Comparison of ENCODE assay signal across 10 cellular contexts in the genomic region with DNA sequence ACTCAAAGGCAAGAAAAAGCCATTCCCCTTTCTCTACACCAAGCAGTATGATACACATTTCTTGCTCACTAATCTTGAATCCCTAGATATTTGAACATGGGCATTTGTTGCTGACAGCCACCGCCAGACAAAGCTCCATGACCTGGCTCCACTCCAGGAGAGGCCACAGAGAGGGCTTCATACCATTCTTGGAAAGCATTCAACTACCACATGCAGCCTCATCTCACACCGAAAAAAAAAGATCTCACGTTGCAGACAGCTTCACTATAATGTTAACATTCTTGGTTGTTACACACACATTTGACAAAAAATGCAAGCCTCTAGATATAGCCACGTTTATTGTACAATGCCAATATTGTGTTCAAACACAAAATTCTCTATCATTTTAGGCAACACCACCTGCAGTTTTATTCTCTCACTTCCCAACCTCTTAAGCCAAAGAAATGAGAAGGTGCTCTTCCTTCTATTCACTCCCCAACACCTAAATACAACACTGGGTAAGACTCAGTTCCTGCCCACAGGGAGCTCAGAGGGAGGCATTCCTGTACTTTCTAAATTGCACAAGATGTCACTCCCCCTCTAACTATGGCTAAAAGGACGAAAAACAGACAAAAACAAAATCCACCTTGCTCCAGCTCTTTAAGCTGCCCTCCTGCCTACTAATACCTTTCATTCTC.
DNase-seq lines count a peak whose midpoint lies in the region; ATAC-seq and TF ChIP-seq lines count a peak whose summit lies in the region.
"Had no signal": no experiment of that assay in that cellular context is flagged by ENCODE, and none has a peak within 500 bp of the region (broad histone marks: within the 10 kb centered on the region; RNA-seq: fewer than 3 reads in every experiment).

No MANE protein-coding gene starts in this region.

- in situ Hi-C loops in gastrocnemius medialis (cut with MboI; ENCODE audit: low sequenced_read_pairs in 4 of 4) = no loop called here

- H3K4me1 ChIP-seq in gastrocnemius medialis = peaks cover 15 to 41% of the 10 kb centered on the region in 2 donors

- H3K27me3 ChIP-seq in gastrocnemius medialis = no peaks in the 10 kb centered on the region

- H3K27ac ChIP-seq in SK-N-MC (no peak overlapping the region; the same call in 1 of the 2 replicates), gastrocnemius medialis (no peak overlapping the region), coronary artery (no peak overlapping the region)

- peak; percentile 75 for DNase-seq in LHCN-M2 (ENCODE audit: low read depth)
- no peak for DNase-seq in SK-N-MC (ENCODE audit: low read depth, low spot score)
- peak; percentile 59 for DNase-seq in foreskin melanocyte
- DNase-seq in skeletal muscle cell (ENCODE audit: low read depth) = peak; percentile 66
- no peak for DNase-seq in ureter (ENCODE audit: low spot score)
- no peak for DNase-seq in gastrocnemius medialis
- DNase-seq in coronary artery (ENCODE audit: low spot score) = no peak
- DNase-seq: activated CD4-positive, alpha-beta T cell treated with anti-CD3 and anti-CD28 coated beads, Interleukin-2, amount 10 ng/mL, durations not matched to agents 24 days and 14 days; NCI-H510A; small intestine had no signal

- no peak for TF ChIP-seq POLR2A in gastrocnemius medialis (IDR thresholded peaks at IDR 0.05)

- no peak for TF ChIP-seq CTCF in gastrocnemius medialis (IDR thresholded peaks at IDR 0.05 in 4 of 5, conservative IDR thresholded peaks at IDR 0.05 in 1 of 5)
- TF ChIP-seq CTCF in coronary artery (IDR thresholded peaks at IDR 0.05) = no peak

- H3K4me3 ChIP-seq in SK-N-MC = peak overlapping the region; percentile 49
- H3K4me3 ChIP-seq in skeletal muscle cell (ENCODE audit: low read depth, low read length) = no peak overlapping the region
- no peak overlapping the region for H3K4me3 ChIP-seq in gastrocnemius medialis
- H3K4me3 ChIP-seq in coronary artery = no peak overlapping the region

- intact Hi-C loops in gastrocnemius medialis (cut with DNase I; ENCODE audit: low total_unique reads) = no loop called here

- no peaks in the 10 kb centered on the region for H3K9me3 ChIP-seq in SK-N-MC (ENCODE audit: low read depth, low read length)
- H3K9me3 ChIP-seq in gastrocnemius medialis = no peaks in the 10 kb centered on the region

- no peak overlapping the region for H3K9ac ChIP-seq in SK-N-MC (ENCODE audit: insufficient read length)

- no peak for ATAC-seq in gastrocnemius medialis

- H3K36me3 ChIP-seq in SK-N-MC (ENCODE audit: insufficient read depth, low read length) (no peaks in the 10 kb centered on the region), gastrocnemius medialis (no peaks in the 10 kb centered on the region)

Comparison
In these comparisons a context has a peak if more than half of its experiments do, and no peak if none do; other contexts are left out.
1. DNase-seq: peak in LHCN-M2 (single experiment), foreskin melanocyte (single experiment) and skeletal muscle cell (single experiment); none in SK-N-MC (single experiment), ureter (single experiment), gastrocnemius medialis (0 of 2) and coronary artery (single experiment).